In the genomic region with DNA sequence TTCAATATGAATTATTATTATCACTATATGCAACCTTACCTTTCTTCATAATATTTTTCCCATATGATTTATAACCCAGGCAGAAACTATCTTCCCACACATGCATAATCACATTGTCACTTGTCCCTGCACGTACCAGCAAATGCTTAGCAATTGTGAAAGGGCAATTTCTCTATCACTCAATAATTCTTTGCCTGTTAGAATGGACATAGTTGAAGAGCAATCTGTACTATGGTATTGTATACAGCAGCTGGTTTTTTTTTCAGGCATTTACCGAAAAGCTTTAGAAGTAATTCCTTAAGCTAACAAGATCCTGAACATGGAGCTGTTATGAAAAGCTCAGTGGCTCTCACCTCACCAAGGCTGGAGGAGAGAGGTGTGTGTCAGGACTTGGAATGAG, we compare ENCODE assay signal across 9 cellular contexts.
"Had no signal": no experiment of that assay in that cellular context is flagged by ENCODE, and none has a peak within 500 bp of the region (broad histone marks: within the 10 kb centered on the region; RNA-seq: fewer than 3 reads in every experiment).

No MANE protein-coding gene starts in this region.

- H3K27ac ChIP-seq: GM23248, HL-60 had no signal

- H3K4me3 Mint-ChIP-seq: HFFc6 had no signal

- H3K27ac Mint-ChIP-seq: HFFc6 had no signal

- H3K36me3 ChIP-seq: HAP-1 had no signal

- DNase-seq: GOT3, H7, HFFc6 had no signal

- H3K9me3 Mint-ChIP-seq: HFFc6 had no signal

- H3K9ac ChIP-seq: GM23248 had no signal

- H3K4me3 ChIP-seq: GM23248, HAP-1, K562 had no signal

- H2AFZ ChIP-seq: GM23248 had no signal

- ATAC-seq: HCT116, HepG2, K562 had no signal

- H3K9me3 ChIP-seq: HAP-1 had no signal
